28 cellular contexts compared by ENCODE assay signal in genomic region chr1:167890400-167890799, GRCh38. TPM values are rescaled to one million over a fixed set of nuclear protein-coding genes. Genes with fewer than 3 reads are reported as not detected.
"Had no signal": no experiment of that assay in that cellular context is flagged by ENCODE, and none has a peak within 500 bp of the region (broad histone marks: within the 10 kb centered on the region; RNA-seq: fewer than 3 reads in every experiment).

No MANE protein-coding gene starts in this region.

- H3K4me2 ChIP-seq: neural progenitor cell had no signal

- H3K36me3 ChIP-seq: neural progenitor cell, ovary, right lobe of liver, sigmoid colon, stomach, thoracic aorta, thyroid gland, tibial nerve, upper lobe of right lung, uterus had no signal

- H3K27ac Mint-ChIP-seq: naive thymus-derived CD4-positive, alpha-beta T cell; natural killer cell; nephron; neural progenitor cell; progenitor cell of endocrine pancreas; stimulated activated effector memory CD8-positive, alpha-beta T cell treated with anti-CD3 and anti-CD28 coated beads, Interleukin-12 subunit alpha, Interleukin-12 subunit beta, amount 100 ng/mL, for 72 hours; stimulated activated naive B cell treated with anti-CD40 and anti-IgM and Interleukin-4, amounts not matched to agents 10 μg/mL and 1 μg/mL and 100 μg/mL, for 72 hours; stimulated activated naive CD8-positive, alpha-beta T cell treated with anti-CD3 and anti-CD28 coated beads, Interleukin-15, Interleukin-2, amounts not matched to agents 100 ng/mL and 50 ng/mL, for 24 hours; type B pancreatic cell had no signal

- H3K79me2 ChIP-seq: parathyroid adenoma had no signal

- FAIRE-seq: small intestine had no signal

- H3K27me3 Mint-ChIP-seq: progenitor cell of endocrine pancreas; stimulated activated naive B cell treated with anti-CD40 and anti-IgM and Interleukin-4, amounts not matched to agents 10 μg/mL and 1 μg/mL and 100 μg/mL, for 72 hours; stimulated activated naive CD8-positive, alpha-beta T cell treated with anti-CD3 and anti-CD28 coated beads, Interleukin-15, Interleukin-2, amounts not matched to agents 100 ng/mL and 50 ng/mL, for 24 hours; type B pancreatic cell had no signal

- ATAC-seq: naive thymus-derived CD4-positive, alpha-beta T cell; natural killer cell; psoas muscle; right lobe of liver; stimulated activated effector memory CD8-positive, alpha-beta T cell treated with anti-CD3 and anti-CD28 coated beads, Interleukin-12 subunit alpha, Interleukin-12 subunit beta, amount 100 ng/mL, for 72 hours; stimulated activated naive B cell treated with anti-CD40 and anti-IgM and Interleukin-4, amounts not matched to agents 10 μg/mL and 1 μg/mL and 100 μg/mL, for 72 hours; upper lobe of right lung had no signal

- H3K4me3 ChIP-seq: neural progenitor cell, ovary, psoas muscle, right lobe of liver, sigmoid colon, stomach, thoracic aorta, thyroid gland, tibial nerve, upper lobe of right lung, uterus had no signal

- H3K9ac ChIP-seq: neural progenitor cell, parathyroid adenoma had no signal

- H3K4me1 ChIP-seq: parathyroid adenoma, psoas muscle, right lobe of liver, sigmoid colon, stomach, thyroid gland, tibial nerve, upper lobe of right lung, uterus had no signal

- H2AFZ ChIP-seq: neural progenitor cell, parathyroid adenoma had no signal

- H3K36me3 Mint-ChIP-seq: naive thymus-derived CD4-positive, alpha-beta T cell; natural killer cell; stimulated activated effector memory CD8-positive, alpha-beta T cell treated with anti-CD3 and anti-CD28 coated beads, Interleukin-12 subunit alpha, Interleukin-12 subunit beta, amount 100 ng/mL, for 72 hours; stimulated activated naive B cell treated with anti-CD40 and anti-IgM and Interleukin-4, amounts not matched to agents 10 μg/mL and 1 μg/mL and 100 μg/mL, for 72 hours; type B pancreatic cell had no signal

- H3K4me3 Mint-ChIP-seq: naive thymus-derived CD4-positive, alpha-beta T cell; natural killer cell; nephron; neural progenitor cell; stimulated activated effector memory CD8-positive, alpha-beta T cell treated with anti-CD3 and anti-CD28 coated beads, Interleukin-12 subunit alpha, Interleukin-12 subunit beta, amount 100 ng/mL, for 72 hours; stimulated activated naive B cell treated with anti-CD40 and anti-IgM and Interleukin-4, amounts not matched to agents 10 μg/mL and 1 μg/mL and 100 μg/mL, for 72 hours; stimulated activated naive CD8-positive, alpha-beta T cell treated with anti-CD3 and anti-CD28 coated beads, Interleukin-15, Interleukin-2, amounts not matched to agents 100 ng/mL and 50 ng/mL, for 24 hours; type B pancreatic cell had no signal

- H3K27me3 ChIP-seq: neural progenitor cell, ovary, right lobe of liver, sigmoid colon, stomach, thyroid gland, tibial nerve, upper lobe of right lung, uterus had no signal

- H3K9me3 ChIP-seq: ovary, psoas muscle, right lobe of liver, sigmoid colon, stomach, thoracic aorta, thyroid gland, tibial nerve, upper lobe of right lung, uterus had no signal

- H3K27ac ChIP-seq: neural progenitor cell, ovary, parathyroid adenoma, psoas muscle, right lobe of liver, sigmoid colon, stomach, thoracic aorta, thyroid gland, tibial nerve, upper lobe of right lung, uterus had no signal

- H3K4me1 Mint-ChIP-seq: naive thymus-derived CD4-positive, alpha-beta T cell; natural killer cell; nephron; neural progenitor cell; stimulated activated effector memory CD8-positive, alpha-beta T cell treated with anti-CD3 and anti-CD28 coated beads, Interleukin-12 subunit alpha, Interleukin-12 subunit beta, amount 100 ng/mL, for 72 hours had no signal

- DNase-seq: naive thymus-derived CD4-positive, alpha-beta T cell; natural killer cell; occipital lobe; ovary; posterior cingulate gyrus; psoas muscle; right lobe of liver; sigmoid colon; small intestine; stimulated activated CD4-positive, alpha-beta T cell treated with anti-CD3 and anti-CD28 coated beads, Interleukin-15, amount 100 ng/mL, for 24 hours; stimulated activated CD4-positive, alpha-beta T cell treated with anti-CD3 and anti-CD28 coated beads, Interleukin-2, amount 100 ng/mL, for 24 hours; stimulated activated CD4-positive, alpha-beta T cell treated with anti-CD3 and anti-CD28 coated beads, Interleukin-2, amount 100 ng/mL, for 48 hours; stimulated activated CD4-positive, alpha-beta T cell treated with anti-CD3 and anti-CD28 coated beads, Interleukin-4, amount 100 ng/mL, for 24 hours; stimulated activated naive B cell treated with anti-CD40 and anti-IgM and Interleukin-4, amounts not matched to agents 10 μg/mL and 1 μg/mL and 100 μg/mL, for 72 hours; stimulated activated naive CD4-positive, alpha-beta T cell treated with Interleukin-2 at 50 U/mL for 16 hours; stomach; thyroid gland; upper lobe of right lung; uterus had no signal

- H3K9me3 Mint-ChIP-seq: natural killer cell; stimulated activated effector memory CD8-positive, alpha-beta T cell treated with anti-CD3 and anti-CD28 coated beads, Interleukin-12 subunit alpha, Interleukin-12 subunit beta, amount 100 ng/mL, for 72 hours; stimulated activated naive CD8-positive, alpha-beta T cell treated with anti-CD3 and anti-CD28 coated beads, Interleukin-15, Interleukin-2, amounts not matched to agents 100 ng/mL and 50 ng/mL, for 24 hours; type B pancreatic cell had no signal

RNA-seq across cellular contexts. Expression of gene ADCY10, which starts 23.5 kb away (rescaled TPM):
- total RNA-seq: stomach, tibial nerve had no signal
